1 cellular context compared by ENCODE assay signal in genomic region chr17:2050246-2050866, GRCh38.
TF ChIP-seq lines count a peak whose summit lies in the region.

No MANE protein-coding gene starts in this region.

TF ChIP-seq in GM12878, 131 proteins besides CTCF, POLR2A, EP300 and RAD21 (continued from another document):
- TF ChIP-seq PKNOX1 (IDR thresholded peaks at IDR 0.05) = no peak
- TF ChIP-seq RELA (IDR thresholded peaks at IDR 0.05; ENCODE audit: borderline replicate concordance, partially characterized antibody) = no peak
- 0 out of 4 replicates have a peak, but pooled peaks of 1 of the 2 experiments have one; percentile 2 for TF ChIP-seq SRF (IDR thresholded peaks at IDR 0.05; ENCODE audit: low read depth in 2 of 2, low read length in 2 of 2)
- no peak for TF ChIP-seq ZNF207 (IDR thresholded peaks at IDR 0.05; ENCODE audit: borderline replicate concordance)
- no peak for TF ChIP-seq HDAC6 (IDR thresholded peaks at IDR 0.05; ENCODE audit: unreplicated experiment)
- TF ChIP-seq ZNF24 (IDR thresholded peaks at IDR 0.05) = no peak
- no peak for TF ChIP-seq TCF3 (IDR thresholded peaks at IDR 0.05; ENCODE audit: borderline replicate concordance, insufficient read depth, low read depth, low read length)
- no peak for TF ChIP-seq FOXK2 (IDR thresholded peaks at IDR 0.05)
- peak in 1 of 2 experiments; percentile 83; a peak in 2 of 3 replicates for TF ChIP-seq EGR1 (IDR thresholded peaks at IDR 0.05; ENCODE audit: borderline replicate concordance in 1 of 2, low read depth in 2 of 2, low read length in 2 of 2)
- no peak for TF ChIP-seq TARDBP (IDR thresholded peaks at IDR 0.05; ENCODE audit: borderline replicate concordance)
- no peak for TF ChIP-seq ZNF687 (IDR thresholded peaks at IDR 0.05)
- no peak for TF ChIP-seq MYB (IDR thresholded peaks at IDR 0.05; ENCODE audit: borderline replicate concordance, low read depth, low read length)
- TF ChIP-seq KDM1A (IDR thresholded peaks at IDR 0.05; ENCODE audit: borderline replicate concordance) = no peak
- TF ChIP-seq HSF1 (IDR thresholded peaks at IDR 0.05; ENCODE audit: low read depth, low read length) = no peak
- TF ChIP-seq RB1 (IDR thresholded peaks at IDR 0.05; ENCODE audit: borderline replicate concordance) = no peak
- TF ChIP-seq ZNF217 (IDR thresholded peaks at IDR 0.05) = no peak
- TF ChIP-seq NFYA (IDR thresholded peaks at IDR 0.05; ENCODE audit: borderline replicate concordance, low read depth, low read length) = no peak
- TF ChIP-seq NRF1 (conservative IDR thresholded peaks at IDR 0.05; ENCODE audit: low read depth, low read length) = no peak
- TF ChIP-seq LARP7 (IDR thresholded peaks at IDR 0.05) = peak; percentile 48; the same call in 1 of the 2 replicates
- no peak for TF ChIP-seq MXI1 (IDR thresholded peaks at IDR 0.05; ENCODE audit: low read depth, low read length)
- TF ChIP-seq POLR2AphosphoS5 (IDR thresholded peaks at IDR 0.05; ENCODE audit: low read length) = no peak
- TF ChIP-seq HCFC1 (IDR thresholded peaks at IDR 0.05; ENCODE audit: low read length) = no peak
- TF ChIP-seq CREM (IDR thresholded peaks at IDR 0.05; ENCODE audit: low read depth) = peak; percentile 91
- TF ChIP-seq CHD4 (IDR thresholded peaks at IDR 0.05) = no peak
TF ChIP-seq in GM12878: peak in this region for 13.
